ENCODE assay signal across 12 cellular contexts in the genomic region with DNA sequence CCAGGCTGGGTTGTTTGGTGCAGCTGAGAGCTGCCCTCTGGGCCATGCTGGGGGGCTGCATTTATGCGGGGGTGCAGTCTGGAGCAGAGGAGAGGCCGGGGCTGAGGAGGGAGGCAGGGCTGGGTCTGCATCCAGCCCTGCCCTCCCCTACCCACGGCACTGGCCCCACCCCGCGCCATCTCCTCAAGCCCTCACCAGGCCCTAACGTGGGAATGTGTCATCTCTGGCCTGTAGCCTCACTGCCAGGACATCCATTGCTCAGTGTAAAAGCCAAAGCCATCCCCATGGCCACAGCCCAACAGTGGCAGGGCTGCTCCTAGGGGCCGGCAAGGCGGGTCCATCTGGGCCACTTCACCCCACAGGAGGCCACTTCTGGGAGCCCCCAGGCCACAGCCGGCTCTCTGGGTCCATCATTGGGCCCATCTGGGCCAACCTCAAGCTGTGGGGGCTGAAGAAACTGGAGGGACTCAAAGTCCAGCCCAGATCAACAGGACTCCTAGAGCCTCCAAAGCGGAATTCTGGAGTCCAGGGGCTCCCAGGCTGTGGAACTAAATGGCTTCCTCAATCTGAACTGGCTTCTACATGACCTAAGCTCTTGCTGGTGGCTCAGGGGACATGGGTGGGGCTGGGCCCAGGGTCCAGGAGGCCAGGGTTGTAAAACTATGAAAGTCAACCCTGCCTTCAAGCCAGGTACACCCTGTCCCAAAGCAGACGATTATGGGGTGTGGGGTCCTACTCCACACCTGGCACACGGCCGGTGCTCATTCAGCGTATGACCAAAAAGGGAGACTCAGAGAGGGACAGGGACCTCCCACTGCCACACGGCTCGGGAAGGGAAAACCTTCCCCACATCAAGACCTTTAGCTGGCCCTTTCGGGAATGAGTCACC. TPM values are rescaled to one million over a fixed set of nuclear protein-coding genes. Genes with fewer than 3 reads are reported as not detected.
DNase-seq lines count a peak whose midpoint lies in the region; ATAC-seq, FAIRE-seq and TF ChIP-seq lines count a peak whose summit lies in the region.
"Had no signal": no experiment of that assay in that cellular context is flagged by ENCODE, and none has a peak within 500 bp of the region (broad histone marks: within the 10 kb centered on the region; RNA-seq: fewer than 3 reads in every experiment).

No MANE protein-coding gene starts in this region.

- in situ Hi-C loops in gastrocnemius medialis (cut with MboI; ENCODE audit: low sequenced_read_pairs in 4 of 4), result no loop called here

- peak overlapping the region; percentile 65 for H3K27ac Mint-ChIP-seq in activated naive CD4-positive, alpha-beta T cell treated with anti-CD3 and anti-CD28 coated beads, Interleukin-2, amount 50 U/mL, for 24 hours

- H3K36me3 ChIP-seq in gastrocnemius medialis, result no peaks in the 10 kb centered on the region

- no peak for TF ChIP-seq CTCF in gastrocnemius medialis (IDR thresholded peaks at IDR 0.05 in 4 of 5, conservative IDR thresholded peaks at IDR 0.05 in 1 of 5)

- ATAC-seq in HG02852 (IDR thresholded peaks at IDR 0.05; ENCODE audit: unreplicated experiment) (no peak), gastrocnemius medialis (no peak)

- H3K27me3 Mint-ChIP-seq in activated naive CD4-positive, alpha-beta T cell treated with anti-CD3 and anti-CD28 coated beads, Interleukin-2, amount 50 U/mL, for 24 hours, result no peaks in the 10 kb centered on the region

- TF ChIP-seq POLR2A in gastrocnemius medialis (IDR thresholded peaks at IDR 0.05) (no peak), H54 (IDR thresholded peaks at IDR 0.05; ENCODE audit: low read depth, low read length) (no peak)

- H3K4me1 Mint-ChIP-seq in activated naive CD4-positive, alpha-beta T cell treated with anti-CD3 and anti-CD28 coated beads, Interleukin-2, amount 50 U/mL, for 24 hours, result peaks cover 27% of the 10 kb centered on the region

- intact Hi-C loops in gastrocnemius medialis (cut with DNase I; ENCODE audit: low total_unique reads), result loop anchor here (5.0 kb wide), 1 partner anchor 50 kb away; no protein-coding TSS in a partner anchor

- no peaks in the 10 kb centered on the region for H3K4me1 ChIP-seq in gastrocnemius medialis
- H3K4me1 ChIP-seq: heart left ventricle had no signal

- peaks cover 8% of the 10 kb centered on the region for H3K9me3 Mint-ChIP-seq in activated naive CD4-positive, alpha-beta T cell treated with anti-CD3 and anti-CD28 coated beads, Interleukin-2, amount 50 U/mL, for 24 hours

- H3K4me3 Mint-ChIP-seq in activated naive CD4-positive, alpha-beta T cell treated with anti-CD3 and anti-CD28 coated beads, Interleukin-2, amount 50 U/mL, for 24 hours, result no peak overlapping the region

- DNase-seq in stimulated activated CD4-positive, alpha-beta T cell treated with anti-CD3 and anti-CD28 coated beads, Interleukin-15, amount 100 ng/mL, for 24 hours, result peak; percentile 18
- DNase-seq in stimulated activated CD4-positive, alpha-beta T cell treated with anti-CD3 and anti-CD28 coated beads, Interleukin-4, amount 100 ng/mL, for 1 hour, result no peak
- peak; percentile 67 for DNase-seq in mesenteric fat pad (ENCODE audit: low spot score)
- DNase-seq in gastrocnemius medialis, result no peak
- no peak for DNase-seq in H54 (ENCODE audit: insufficient read length, low spot score)
- DNase-seq in HTR-8/SVneo (ENCODE audit: insufficient read length, low spot score), result no peak
- DNase-seq: NCI-H1092 had no signal

- H3K27ac ChIP-seq in gastrocnemius medialis, result no peak overlapping the region
- H3K27ac ChIP-seq: heart left ventricle had no signal

- H3K4me3 ChIP-seq in gastrocnemius medialis, result no peak overlapping the region
- H3K4me3 ChIP-seq: heart left ventricle, spleen had no signal

- H3K9me3 ChIP-seq in gastrocnemius medialis, result no peaks in the 10 kb centered on the region

- FAIRE-seq in H54 (lab: Jason Lieb, UNC) (no peak), HTR-8/SVneo (lab: Jason Lieb, UNC) (no peak)

- peaks cover 6% of the 10 kb centered on the region for H3K36me3 Mint-ChIP-seq in activated naive CD4-positive, alpha-beta T cell treated with anti-CD3 and anti-CD28 coated beads, Interleukin-2, amount 50 U/mL, for 24 hours

- no peaks in the 10 kb centered on the region for H3K27me3 ChIP-seq in gastrocnemius medialis

RNA-seq across cellular contexts. Expression of a gene that starts 32.6 kb away (rescaled TPM):
- total RNA-seq in mesenteric fat pad (3.4 TPM), gastrocnemius medialis (1 to 10 TPM in 2 of 4 donors, under 1 TPM in 2; 0.13 to 1.9 (median 0.74) TPM)
- total RNA-seq: NCI-H460 had no signal

Comparison
In these comparisons a context has a peak if more than half of its experiments do, and no peak if none do; other contexts are left out.
1. DNase-seq: peak in stimulated activated CD4-positive, alpha-beta T cell treated with anti-CD3 and anti-CD28 coated beads, Interleukin-15, amount 100 ng/mL, for 24 hours (single experiment) and mesenteric fat pad (single experiment); none in stimulated activated CD4-positive, alpha-beta T cell treated with anti-CD3 and anti-CD28 coated beads, Interleukin-4, amount 100 ng/mL, for 1 hour (single experiment), gastrocnemius medialis (0 of 2), H54 (single experiment) and HTR-8/SVneo (single experiment).